In genomic region chr3:68880632-68881031, GRCh38 we compare ENCODE assay signal across 1 cellular context.
TF ChIP-seq lines count a peak whose summit lies in the region.

No MANE protein-coding gene starts in this region.

TF ChIP-seq in GM23338, 12 proteins besides CTCF, POLR2A, EP300 and RAD21 (continued from another document):
- TF ChIP-seq, protein P1, sequence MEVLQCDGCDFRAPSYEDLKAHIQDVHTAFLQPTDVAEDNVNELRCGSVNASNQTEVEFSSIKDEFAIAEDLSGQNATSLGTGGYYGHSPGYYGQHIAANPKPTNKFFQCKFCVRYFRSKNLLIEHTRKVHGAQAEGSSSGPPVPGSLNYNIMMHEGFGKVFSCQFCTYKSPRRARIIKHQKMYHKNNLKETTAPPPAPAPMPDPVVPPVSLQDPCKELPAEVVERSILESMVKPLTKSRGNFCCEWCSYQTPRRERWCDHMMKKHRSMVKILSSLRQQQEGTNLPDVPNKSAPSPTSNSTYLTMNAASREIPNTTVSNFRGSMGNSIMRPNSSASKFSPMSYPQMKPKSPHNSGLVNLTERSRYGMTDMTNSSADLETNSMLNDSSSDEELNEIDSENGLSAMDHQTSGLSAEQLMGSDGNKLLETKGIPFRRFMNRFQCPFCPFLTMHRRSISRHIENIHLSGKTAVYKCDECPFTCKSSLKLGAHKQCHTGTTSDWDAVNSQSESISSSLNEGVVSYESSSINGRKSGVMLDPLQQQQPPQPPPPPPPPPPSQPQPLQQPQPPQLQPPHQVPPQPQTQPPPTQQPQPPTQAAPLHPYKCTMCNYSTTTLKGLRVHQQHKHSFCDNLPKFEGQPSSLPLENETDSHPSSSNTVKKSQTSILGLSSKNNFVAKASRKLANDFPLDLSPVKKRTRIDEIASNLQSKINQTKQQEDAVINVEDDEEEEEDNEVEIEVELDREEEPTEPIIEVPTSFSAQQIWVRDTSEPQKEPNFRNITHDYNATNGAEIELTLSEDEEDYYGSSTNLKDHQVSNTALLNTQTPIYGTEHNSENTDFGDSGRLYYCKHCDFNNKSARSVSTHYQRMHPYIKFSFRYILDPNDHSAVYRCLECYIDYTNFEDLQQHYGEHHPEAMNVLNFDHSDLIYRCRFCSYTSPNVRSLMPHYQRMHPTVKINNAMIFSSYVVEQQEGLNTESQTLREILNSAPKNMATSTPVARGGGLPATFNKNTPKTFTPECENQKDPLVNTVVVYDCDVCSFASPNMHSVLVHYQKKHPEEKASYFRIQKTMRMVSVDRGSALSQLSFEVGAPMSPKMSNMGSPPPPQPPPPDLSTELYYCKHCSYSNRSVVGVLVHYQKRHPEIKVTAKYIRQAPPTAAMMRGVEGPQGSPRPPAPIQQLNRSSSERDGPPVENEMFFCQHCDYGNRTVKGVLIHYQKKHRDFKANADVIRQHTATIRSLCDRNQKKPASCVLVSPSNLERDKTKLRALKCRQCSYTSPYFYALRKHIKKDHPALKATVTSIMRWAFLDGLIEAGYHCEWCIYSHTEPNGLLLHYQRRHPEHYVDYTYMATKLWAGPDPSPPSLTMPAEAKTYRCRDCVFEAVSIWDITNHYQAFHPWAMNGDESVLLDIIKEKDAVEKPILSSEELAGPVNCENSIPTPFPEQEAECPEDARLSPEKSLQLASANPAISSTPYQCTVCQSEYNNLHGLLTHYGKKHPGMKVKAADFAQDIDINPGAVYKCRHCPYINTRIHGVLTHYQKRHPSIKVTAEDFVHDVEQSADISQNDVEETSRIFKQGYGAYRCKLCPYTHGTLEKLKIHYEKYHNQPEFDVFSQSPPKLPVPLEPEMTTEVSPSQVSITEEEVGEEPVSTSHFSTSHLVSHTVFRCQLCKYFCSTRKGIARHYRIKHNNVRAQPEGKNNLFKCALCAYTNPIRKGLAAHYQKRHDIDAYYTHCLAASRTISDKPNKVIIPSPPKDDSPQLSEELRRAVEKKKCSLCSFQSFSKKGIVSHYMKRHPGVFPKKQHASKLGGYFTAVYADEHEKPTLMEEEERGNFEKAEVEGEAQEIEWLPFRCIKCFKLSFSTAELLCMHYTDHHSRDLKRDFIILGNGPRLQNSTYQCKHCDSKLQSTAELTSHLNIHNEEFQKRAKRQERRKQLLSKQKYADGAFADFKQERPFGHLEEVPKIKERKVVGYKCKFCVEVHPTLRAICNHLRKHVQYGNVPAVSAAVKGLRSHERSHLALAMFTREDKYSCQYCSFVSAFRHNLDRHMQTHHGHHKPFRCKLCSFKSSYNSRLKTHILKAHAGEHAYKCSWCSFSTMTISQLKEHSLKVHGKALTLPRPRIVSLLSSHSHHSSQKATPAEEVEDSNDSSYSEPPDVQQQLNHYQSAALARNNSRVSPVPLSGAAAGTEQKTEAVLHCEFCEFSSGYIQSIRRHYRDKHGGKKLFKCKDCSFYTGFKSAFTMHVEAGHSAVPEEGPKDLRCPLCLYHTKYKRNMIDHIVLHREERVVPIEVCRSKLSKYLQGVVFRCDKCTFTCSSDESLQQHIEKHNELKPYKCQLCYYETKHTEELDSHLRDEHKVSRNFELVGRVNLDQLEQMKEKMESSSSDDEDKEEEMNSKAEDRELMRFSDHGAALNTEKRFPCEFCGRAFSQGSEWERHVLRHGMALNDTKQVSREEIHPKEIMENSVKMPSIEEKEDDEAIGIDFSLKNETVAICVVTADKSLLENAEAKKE (CRISPR knock-in tag; IDR thresholded peaks at IDR 0.05), result no peak
- TF ChIP-seq REST (IDR thresholded peaks at IDR 0.05; ENCODE audit: unreplicated experiment) (no peak), ZNF331 (CRISPR knock-in tag; IDR thresholded peaks at IDR 0.05; ENCODE audit: low read depth) (no peak), JUNB (IDR thresholded peaks at IDR 0.05; ENCODE audit: unreplicated experiment) (no peak), EZH2phosphoT487 (IDR thresholded peaks at IDR 0.05; ENCODE audit: unreplicated experiment) (no peak), CREB1 (CRISPR knock-in tag; IDR thresholded peaks at IDR 0.05; ENCODE audit: low read depth) (no peak), EZH2 (IDR thresholded peaks at IDR 0.05; ENCODE audit: low read depth, unreplicated experiment) (no peak), NANOG (IDR thresholded peaks at IDR 0.05; ENCODE audit: borderline replicate concordance) (no peak)
